13 cellular contexts compared by ENCODE assay signal in the genomic region with DNA sequence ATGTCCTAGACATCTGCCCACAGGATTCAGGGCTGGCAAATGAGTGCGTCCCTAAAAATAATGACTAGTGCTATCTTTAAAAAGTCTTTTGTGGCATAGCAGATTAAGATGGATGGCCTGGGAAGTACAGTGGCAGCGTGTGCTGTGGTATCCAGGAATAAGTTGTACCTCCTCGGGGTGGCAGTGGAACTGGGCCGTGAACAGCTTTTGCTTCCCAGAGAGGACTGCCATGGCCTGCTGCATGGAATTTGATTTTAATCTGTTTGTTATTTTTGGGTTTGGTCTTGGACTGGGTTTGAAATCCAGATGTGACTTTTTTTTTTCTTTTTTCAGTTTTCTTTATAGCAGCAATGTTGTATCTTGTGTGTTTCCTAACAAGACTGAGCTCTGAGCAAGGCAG.
"Had no signal": no experiment of that assay in that cellular context is flagged by ENCODE, and none has a peak within 500 bp of the region (broad histone marks: within the 10 kb centered on the region; RNA-seq: fewer than 3 reads in every experiment).

No MANE protein-coding gene starts in this region.

- H3K36me3 ChIP-seq: neural progenitor cell, pancreas had no signal

- H3K4me1 ChIP-seq: left lung, pancreas had no signal

- H2AFZ ChIP-seq: neural progenitor cell had no signal

- H3K27me3 ChIP-seq: left lung, neural progenitor cell, pancreas had no signal

- H3K9me3 ChIP-seq: left lung, pancreas had no signal

- ATAC-seq: activated T-helper 17 cell treated with anti-CD3 and anti-CD28 coated beads, Interleukin-2, amount 50 U/mL, for 72 hours; left lung; pancreas; T-helper 17 cell had no signal

- H3K27ac ChIP-seq: epithelial cell of prostate, left lung, neural progenitor cell, pancreas had no signal

- H3K4me2 ChIP-seq: neural progenitor cell had no signal

- H3K4me3 ChIP-seq: left lung, neural progenitor cell, pancreas had no signal

- DNase-seq: activated CD4-positive, alpha-beta T cell treated with anti-CD3 and anti-CD28 coated beads, Interleukin-2, amount 50 U/mL, for 1 hour; activated CD4-positive, CD25-positive, alpha-beta regulatory T cell; activated naive CD4-positive, alpha-beta T cell treated with anti-CD3 and anti-CD28 coated beads for 36 hours; activated T-cell treated with anti-CD3 and anti-CD28 coated beads for 4 hours; effector memory CD4-positive, alpha-beta T cell; retina; stimulated activated naive CD4-positive, alpha-beta T cell treated with Interleukin-2 at 50 U/mL for 16 hours; T-helper 17 cell had no signal

- H3K9ac ChIP-seq: neural progenitor cell had no signal
